9 cellular contexts compared by ENCODE assay signal in the genomic region with DNA sequence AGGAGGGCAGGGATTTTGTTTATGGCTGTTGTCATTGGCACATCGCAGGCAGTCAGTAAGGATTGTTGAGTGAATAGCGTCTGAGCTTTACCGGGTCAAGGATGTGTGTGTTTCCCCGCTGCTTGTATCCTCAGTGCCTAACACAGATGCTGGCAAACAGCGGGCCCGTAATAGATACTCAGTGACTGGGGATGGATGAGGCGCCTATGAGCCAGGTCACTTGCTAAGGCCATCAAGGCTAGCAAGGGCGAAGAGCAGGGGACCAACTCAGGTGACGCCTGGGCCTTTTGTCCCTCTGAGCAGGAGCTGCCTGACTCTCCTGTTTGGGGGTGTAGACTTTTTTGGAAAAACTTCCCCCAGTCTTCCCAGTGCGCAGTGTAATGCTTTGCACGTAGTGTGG. TPM values are rescaled to one million over a fixed set of nuclear protein-coding genes. Genes with fewer than 3 reads are reported as not detected.
DNase-seq lines count a peak whose midpoint lies in the region; ATAC-seq and TF ChIP-seq lines count a peak whose summit lies in the region.
"Had no signal": no experiment of that assay in that cellular context is flagged by ENCODE, and none has a peak within 500 bp of the region (broad histone marks: within the 10 kb centered on the region; RNA-seq: fewer than 3 reads in every experiment).

No MANE protein-coding gene starts in this region.

- TF ChIP-seq CTCF in choroid plexus epithelial cell (conservative IDR thresholded peaks at IDR 0.05; ENCODE audit: low read depth, low read length): no peak

- peaks cover 68% of the 10 kb centered on the region for H3K27me3 ChIP-seq in BLaER1
- no peaks in the 10 kb centered on the region for H3K27me3 ChIP-seq in naive thymus-derived CD4-positive, alpha-beta T cell (ENCODE audit: control insufficient read depth in 2 of 2, insufficient read depth in 2 of 2, low read length in 2 of 2)
- peaks cover 5% of the 10 kb centered on the region for H3K27me3 ChIP-seq in effector memory CD4-positive, alpha-beta T cell (replicated peaks; ENCODE audit: control insufficient read depth, insufficient read depth, low read length, poor library complexity, severe bottlenecking)

- intact Hi-C loops in naive thymus-derived CD4-positive, alpha-beta T cell (cut with micrococcal nuclease): no loop called here

- H3K36me3 Mint-ChIP-seq in IgD-negative memory B cell: peaks cover 6% of the 10 kb centered on the region
- H3K36me3 Mint-ChIP-seq in naive thymus-derived CD4-positive, alpha-beta T cell: no peaks in the 10 kb centered on the region

- H3K36me3 ChIP-seq in BLaER1: no peaks in the 10 kb centered on the region
- H3K36me3 ChIP-seq in naive thymus-derived CD4-positive, alpha-beta T cell (ENCODE audit: control insufficient read depth in 2 of 3, insufficient read depth in 3 of 3, low read length in 3 of 3): no peaks in the 10 kb centered on the region
- no peaks in the 10 kb centered on the region for H3K36me3 ChIP-seq in effector memory CD4-positive, alpha-beta T cell (ENCODE audit: control insufficient read depth, insufficient read depth, low read length)
- H3K36me3 ChIP-seq: upper lobe of left lung had no signal

- DNase-seq in choroid plexus epithelial cell (ENCODE audit: low read depth): no peak
- DNase-seq in naive thymus-derived CD4-positive, alpha-beta T cell: no peak
- DNase-seq in NCI-H1105 (lab: John Stamatoyannopoulos, UW): no peak
- DNase-seq in stimulated activated CD4-positive, alpha-beta T cell treated with anti-CD3 and anti-CD28 coated beads, Interleukin-15, amount 100 ng/mL, for 24 hours: no peak
- DNase-seq in effector memory CD4-positive, alpha-beta T cell: no peak

- peak overlapping the region; percentile 60 to 90 (median 76) for H3K4me3 Mint-ChIP-seq in IgD-negative memory B cell
- H3K4me3 Mint-ChIP-seq in naive thymus-derived CD4-positive, alpha-beta T cell: peak overlapping the region in 6 of 10 donors; percentile 16 to 75 (median 47)

- no peak overlapping the region for H3K27ac Mint-ChIP-seq in IgD-negative memory B cell
- H3K27ac Mint-ChIP-seq in naive thymus-derived CD4-positive, alpha-beta T cell: no peak overlapping the region

- H3K4me3 ChIP-seq in BLaER1: no peak overlapping the region
- peak overlapping the region; percentile 68 for H3K4me3 ChIP-seq in choroid plexus epithelial cell (ENCODE audit: low read depth, low read length)
- no peak overlapping the region for H3K4me3 ChIP-seq in naive thymus-derived CD4-positive, alpha-beta T cell (ENCODE audit: low read length)
- H3K4me3 ChIP-seq in effector memory CD4-positive, alpha-beta T cell (ENCODE audit: insufficient read depth, low read depth, low read length, poor library complexity, severe bottlenecking): no peak overlapping the region

- 0 out of 2 replicates have a peak, but pooled peaks cover 12% of the 10 kb centered on the region for H3K4me1 ChIP-seq in BLaER1
- no peaks in the 10 kb centered on the region for H3K4me1 ChIP-seq in naive thymus-derived CD4-positive, alpha-beta T cell (ENCODE audit: control insufficient read depth in 2 of 2, insufficient read depth in 2 of 2, low read length in 2 of 2)
- H3K4me1 ChIP-seq in effector memory CD4-positive, alpha-beta T cell (ENCODE audit: control insufficient read depth, insufficient read depth, low read length, poor library complexity, severe bottlenecking): no peaks in the 10 kb centered on the region

- 0 out of 2 replicates have a peak overlapping the region, but pooled peaks have one; percentile 79 for H3K4me2 ChIP-seq in BLaER1

- H3K27ac ChIP-seq in BLaER1: no peak overlapping the region
- H3K27ac ChIP-seq in naive thymus-derived CD4-positive, alpha-beta T cell (ENCODE audit: low read depth, low read length): no peak overlapping the region
- no peak overlapping the region for H3K27ac ChIP-seq in effector memory CD4-positive, alpha-beta T cell (ENCODE audit: insufficient read depth, low read length, poor library complexity, severe bottlenecking)
- H3K27ac ChIP-seq: upper lobe of left lung had no signal

- peaks cover 14% of the 10 kb centered on the region for H4K20me1 ChIP-seq in BLaER1

- CTCF ChIA-PET in naive thymus-derived CD4-positive, alpha-beta T cell (lab: Charles Lee): no interaction called here

- peaks cover 18% of the 10 kb centered on the region for H3K9me3 ChIP-seq in BLaER1
- H3K9me3 ChIP-seq in naive thymus-derived CD4-positive, alpha-beta T cell (ENCODE audit: control insufficient read depth in 2 of 3, low read length in 3 of 3): no peaks in the 10 kb centered on the region
- no peaks in the 10 kb centered on the region for H3K9me3 ChIP-seq in effector memory CD4-positive, alpha-beta T cell (ENCODE audit: control insufficient read depth, low read length)
- H3K9me3 ChIP-seq: upper lobe of left lung had no signal

- H3K9ac ChIP-seq in BLaER1: no peak overlapping the region

- peaks cover 34% of the 10 kb centered on the region for H3K27me3 Mint-ChIP-seq in IgD-negative memory B cell
- peaks cover 40 to 61% (median 46%) of the 10 kb centered on the region in 5 donors for H3K27me3 Mint-ChIP-seq in naive thymus-derived CD4-positive, alpha-beta T cell

- POLR2A ChIA-PET in naive thymus-derived CD4-positive, alpha-beta T cell (lab: Charles Lee): no interaction called here

- ATAC-seq in naive thymus-derived CD4-positive, alpha-beta T cell: no peak
- no peak for ATAC-seq in GM21360 (IDR thresholded peaks at IDR 0.05; ENCODE audit: unreplicated experiment)

- H3K9me3 Mint-ChIP-seq in IgD-negative memory B cell: no peaks in the 10 kb centered on the region
- H3K9me3 Mint-ChIP-seq in naive thymus-derived CD4-positive, alpha-beta T cell: peaks cover 0 to 1% (median 0%) of the 10 kb centered on the region in 11 donors

- H3K4me1 Mint-ChIP-seq in IgD-negative memory B cell: peaks cover 0 to 9% (median 6%) of the 10 kb centered on the region in 3 donors
- H3K4me1 Mint-ChIP-seq in naive thymus-derived CD4-positive, alpha-beta T cell: peaks cover 0 to 8% (median 3%) of the 10 kb centered on the region in 7 donors

RNA-seq across cellular contexts. Expression of gene KIAA1549L, which starts 0.7 kb away (rescaled TPM):
- not detected for polyA plus RNA-seq in IgD-negative memory B cell
- not detected for total RNA-seq in naive thymus-derived CD4-positive, alpha-beta T cell
- polyA plus RNA-seq in naive thymus-derived CD4-positive, alpha-beta T cell: not detected
